ENCODE assay signal across 11 cellular contexts in genomic region chr7:33774762-33775523, GRCh38.
A peak's percentile ranks its signal among the peaks of the same experiment; 100 is the strongest.
DNase-seq lines count a peak whose midpoint lies in the region; ATAC-seq and TF ChIP-seq lines count a peak whose summit lies in the region.
"Had no signal": no experiment of that assay in that cellular context is flagged by ENCODE, and none has a peak within 500 bp of the region (broad histone marks: within the 10 kb centered on the region; RNA-seq: fewer than 3 reads in every experiment).

No MANE protein-coding gene starts in this region.

- no peaks in the 10 kb centered on the region for H3K79me2 ChIP-seq in SK-N-SH (ENCODE audit: insufficient read depth)

- H3K4me3 Mint-ChIP-seq in Caco-2 (ENCODE audit: unreplicated experiment), result no peak overlapping the region
- H3K4me3 Mint-ChIP-seq in activated naive CD4-positive, alpha-beta T cell treated with anti-CD3 and anti-CD28 coated beads for 36 hours, result no peak overlapping the region
- H3K4me3 Mint-ChIP-seq: central memory CD8-positive, alpha-beta T cell had no signal

- H3K9me3 Mint-ChIP-seq in Caco-2 (ENCODE audit: unreplicated experiment), result no peaks in the 10 kb centered on the region
- H3K9me3 Mint-ChIP-seq in activated naive CD4-positive, alpha-beta T cell treated with anti-CD3 and anti-CD28 coated beads for 36 hours, result no peaks in the 10 kb centered on the region
- H3K9me3 Mint-ChIP-seq: central memory CD8-positive, alpha-beta T cell had no signal

- H3K27me3 Mint-ChIP-seq in Caco-2 (ENCODE audit: insufficient read depth, unreplicated experiment), result peaks cover 5% of the 10 kb centered on the region
- H3K27me3 Mint-ChIP-seq in activated naive CD4-positive, alpha-beta T cell treated with anti-CD3 and anti-CD28 coated beads for 36 hours (ENCODE audit: low read depth), result no peaks in the 10 kb centered on the region
- H3K27me3 Mint-ChIP-seq: central memory CD8-positive, alpha-beta T cell had no signal

- H3K4me3 ChIP-seq in SK-N-SH (ENCODE audit: low read depth in 2 of 2, low read length in 1 of 2), result no peak overlapping the region
- no peak overlapping the region for H3K4me3 ChIP-seq in choroid plexus epithelial cell (ENCODE audit: low read depth, low read length)
- no peak overlapping the region for H3K4me3 ChIP-seq in uterus
- no peak overlapping the region for H3K4me3 ChIP-seq in Caco-2 (ENCODE audit: low read depth, low read length)
- H3K4me3 ChIP-seq: upper lobe of left lung had no signal

- H3K4me1 Mint-ChIP-seq in Caco-2 (ENCODE audit: low read depth, unreplicated experiment), result peaks cover 13% of the 10 kb centered on the region
- peaks cover 4% of the 10 kb centered on the region for H3K4me1 Mint-ChIP-seq in activated naive CD4-positive, alpha-beta T cell treated with anti-CD3 and anti-CD28 coated beads for 36 hours (ENCODE audit: low read depth)
- H3K4me1 Mint-ChIP-seq: central memory CD8-positive, alpha-beta T cell had no signal

- H3K9me3 ChIP-seq in SK-N-SH (no peaks in the 10 kb centered on the region), uterus (no peaks in the 10 kb centered on the region), Caco-2 (no peaks in the 10 kb centered on the region)
- H3K9me3 ChIP-seq: upper lobe of left lung had no signal

- H3K27ac ChIP-seq in SK-N-SH (ENCODE audit: low read depth in 2 of 2, low read length in 1 of 2) (no peak overlapping the region), uterus (peak overlapping the region in 1 of 2 donors; percentile 31)
- H3K27ac ChIP-seq: upper lobe of left lung had no signal

- H3K4me2 ChIP-seq in SK-N-SH, result no peak overlapping the region

- WGBS in SK-N-SH (ENCODE audit: low lambda C conversion rate), result 49% methylated on average over 6 of the region's 6 CpGs

- H3K36me3 ChIP-seq in SK-N-SH (replicated peaks in 1 of 2; ENCODE audit: control insufficient read depth in 1 of 2, insufficient read depth in 2 of 2, low read length in 1 of 2) (no peaks in the 10 kb centered on the region), uterus (no peaks in the 10 kb centered on the region), Caco-2 (ENCODE audit: control insufficient read depth, insufficient read depth, low read length) (no peaks in the 10 kb centered on the region)
- H3K36me3 ChIP-seq: upper lobe of left lung had no signal

- no peaks in the 10 kb centered on the region for H3K9me2 ChIP-seq in SK-N-SH

- TF ChIP-seq POLR2A in uterus (IDR thresholded peaks at IDR 0.05), result no peak

- no peak for TF ChIP-seq RAD21 in SK-N-SH (IDR thresholded peaks at IDR 0.05; ENCODE audit: low read length)

- no peak overlapping the region for H3K9ac ChIP-seq in SK-N-SH

- no peak for TF ChIP-seq CTCF in SK-N-SH (IDR thresholded peaks at IDR 0.05)
- TF ChIP-seq CTCF in choroid plexus epithelial cell (conservative IDR thresholded peaks at IDR 0.05; ENCODE audit: low read depth, low read length), result no peak
- no peak for TF ChIP-seq CTCF in uterus (IDR thresholded peaks at IDR 0.05)
- no peak for TF ChIP-seq CTCF in Caco-2 (IDR thresholded peaks at IDR 0.05; ENCODE audit: insufficient read depth in 1 of 2, low read depth in 1 of 2, low read length in 1 of 2, severe bottlenecking in 1 of 2, unreplicated experiment in 1 of 2)

- DNase-seq in SK-N-SH, result no peak
- DNase-seq in choroid plexus epithelial cell (ENCODE audit: low read depth), result peak; percentile 98
- DNase-seq in kidney tubule cell (ENCODE audit: low spot score), result peak; percentile 53
- DNase-seq in uterus, result peak; percentile 66 to 74
- no peak for DNase-seq in Caco-2
- no peak for DNase-seq in activated naive CD4-positive, alpha-beta T cell treated with anti-CD3 and anti-CD28 coated beads for 36 hours
- DNase-seq: H7 had no signal

- intact Hi-C loops in uterus (cut with DNase I; ENCODE audit: low total_unique reads) (no loop called here), Caco-2 (cut with micrococcal nuclease; ENCODE audit: unreplicated experiment) (no loop called here)
- intact Hi-C loops in activated naive CD4-positive, alpha-beta T cell treated with anti-CD3 and anti-CD28 coated beads for 36 hours (cut with micrococcal nuclease), result no loop called here

- CTCF ChIA-PET in SK-N-SH (lab: Yijun Ruan, JAX) (interaction anchor here (1.3 to 1.7 kb wide), 2 partner anchors 121 to 532 kb away, joined by 3 to 4 read pairs; no protein-coding TSS in a partner anchor), Caco-2 (lab: Charles Lee) (no interaction called here)
- CTCF ChIA-PET in activated naive CD4-positive, alpha-beta T cell treated with anti-CD3 and anti-CD28 coated beads for 36 hours (lab: Charles Lee), result interaction anchor here (1.8 kb wide), 1 partner anchor 16 kb away, joined by 6 read pairs; no protein-coding TSS in a partner anchor

- TF ChIP-seq EP300 in SK-N-SH (IDR thresholded peaks at IDR 0.05; ENCODE audit: borderline replicate concordance in 1 of 2, low read depth in 1 of 2, low read length in 1 of 2), result no peak

- ATAC-seq in SK-N-SH treated with all-trans-retinoic acid at 6 μM for 48 hours (0 out of 3 replicates have a peak, but pooled peaks have one; percentile 28), HG03095 (IDR thresholded peaks at IDR 0.05; ENCODE audit: unreplicated experiment) (no peak)

- H3K36me3 Mint-ChIP-seq in Caco-2 (ENCODE audit: insufficient read depth, unreplicated experiment), result peaks cover 4% of the 10 kb centered on the region
- H3K36me3 Mint-ChIP-seq in activated naive CD4-positive, alpha-beta T cell treated with anti-CD3 and anti-CD28 coated beads for 36 hours (ENCODE audit: low read depth), result no peaks in the 10 kb centered on the region

- no peaks in the 10 kb centered on the region for H3K27me3 ChIP-seq in SK-N-SH (ENCODE audit: insufficient read depth)
- no peaks in the 10 kb centered on the region for H3K27me3 ChIP-seq in uterus
- no peaks in the 10 kb centered on the region for H3K27me3 ChIP-seq in Caco-2 (replicated peaks; ENCODE audit: control insufficient read depth, insufficient read depth, low read length)
- H3K27me3 ChIP-seq: upper lobe of left lung had no signal

- no peak overlapping the region for H3K27ac Mint-ChIP-seq in Caco-2 (ENCODE audit: unreplicated experiment)
- no peak overlapping the region for H3K27ac Mint-ChIP-seq in activated naive CD4-positive, alpha-beta T cell treated with anti-CD3 and anti-CD28 coated beads for 36 hours

- H3K4me1 ChIP-seq in SK-N-SH (ENCODE audit: control insufficient read depth in 1 of 2, insufficient read depth in 2 of 2, low read depth in 1 of 2, low read length in 1 of 2) (no peaks in the 10 kb centered on the region; a peak in 1 of 4 replicates), uterus (no peaks in the 10 kb centered on the region), Caco-2 (no peaks in the 10 kb centered on the region)

- no peaks in the 10 kb centered on the region for H3F3A ChIP-seq in SK-N-SH (replicated peaks; ENCODE audit: insufficient read depth)

- no peak overlapping the region for H2AFZ ChIP-seq in SK-N-SH (ENCODE audit: low read depth)

- no TSS peak for BruUV-seq in Caco-2 (replicated peaks; lab: Mats Ljungman, UMichigan)

- POLR2A ChIA-PET in SK-N-SH (lab: Yijun Ruan, JAX), result no interaction called here
- POLR2A ChIA-PET in Caco-2 (lab: Charles Lee), result no interaction called here

- H4K20me1 ChIP-seq in SK-N-SH (ENCODE audit: insufficient read depth), result no peaks in the 10 kb centered on the region

TF ChIP-seq in SK-N-SH treated with all-trans-retinoic acid at 6 μM for 48 hours, 23 proteins besides CTCF, POLR2A, EP300 and RAD21:
- TF ChIP-seq, protein P1, sequence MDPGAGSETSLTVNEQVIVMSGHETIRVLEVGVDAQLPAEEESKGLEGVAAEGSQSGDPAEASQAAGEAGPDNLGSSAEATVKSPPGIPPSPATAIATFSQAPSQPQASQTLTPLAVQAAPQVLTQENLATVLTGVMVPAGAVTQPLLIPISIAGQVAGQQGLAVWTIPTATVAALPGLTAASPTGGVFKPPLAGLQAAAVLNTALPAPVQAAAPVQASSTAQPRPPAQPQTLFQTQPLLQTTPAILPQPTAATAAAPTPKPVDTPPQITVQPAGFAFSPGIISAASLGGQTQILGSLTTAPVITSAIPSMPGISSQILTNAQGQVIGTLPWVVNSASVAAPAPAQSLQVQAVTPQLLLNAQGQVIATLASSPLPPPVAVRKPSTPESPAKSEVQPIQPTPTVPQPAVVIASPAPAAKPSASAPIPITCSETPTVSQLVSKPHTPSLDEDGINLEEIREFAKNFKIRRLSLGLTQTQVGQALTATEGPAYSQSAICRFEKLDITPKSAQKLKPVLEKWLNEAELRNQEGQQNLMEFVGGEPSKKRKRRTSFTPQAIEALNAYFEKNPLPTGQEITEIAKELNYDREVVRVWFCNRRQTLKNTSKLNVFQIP (CRISPR knock-in tag; IDR thresholded peaks at IDR 0.05; ENCODE audit: borderline replicate concordance, low read depth), result no peak
- TF ChIP-seq ARNTL (CRISPR knock-in tag; IDR thresholded peaks at IDR 0.05; ENCODE audit: borderline replicate concordance, low read depth) (no peak), GLIS3 (CRISPR knock-in tag; IDR thresholded peaks at IDR 0.05) (no peak), ISL1 (CRISPR knock-in tag; IDR thresholded peaks at IDR 0.05) (no peak), CSDC2 (CRISPR knock-in tag; IDR thresholded peaks at IDR 0.05) (no peak), ZFP3 (CRISPR knock-in tag; IDR thresholded peaks at IDR 0.05) (no peak), ZNF70 (CRISPR knock-in tag; IDR thresholded peaks at IDR 0.05) (no peak)

TF ChIP-seq in SK-N-SH, 30 proteins besides CTCF, POLR2A, EP300 and RAD21 (continues in another document):
- TF ChIP-seq SMC3 (IDR thresholded peaks at IDR 0.05; ENCODE audit: low read depth, low read length) (no peak), NFIC (IDR thresholded peaks at IDR 0.05; ENCODE audit: borderline replicate concordance) (no peak), FOXJ3 (CRISPR knock-in tag; IDR thresholded peaks at IDR 0.05) (no peak), RXRA (IDR thresholded peaks at IDR 0.05; ENCODE audit: borderline replicate concordance, low read depth) (no peak), GABPA (IDR thresholded peaks at IDR 0.05; ENCODE audit: low read depth) (no peak)
- TF ChIP-seq, protein P2, sequence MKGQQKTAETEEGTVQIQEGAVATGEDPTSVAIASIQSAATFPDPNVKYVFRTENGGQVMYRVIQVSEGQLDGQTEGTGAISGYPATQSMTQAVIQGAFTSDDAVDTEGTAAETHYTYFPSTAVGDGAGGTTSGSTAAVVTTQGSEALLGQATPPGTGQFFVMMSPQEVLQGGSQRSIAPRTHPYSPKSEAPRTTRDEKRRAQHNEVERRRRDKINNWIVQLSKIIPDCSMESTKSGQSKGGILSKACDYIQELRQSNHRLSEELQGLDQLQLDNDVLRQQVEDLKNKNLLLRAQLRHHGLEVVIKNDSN (IDR thresholded peaks at IDR 0.05; ENCODE audit: borderline replicate concordance, low read depth), result no peak

Comparison
In these comparisons a context has a peak if more than half of its experiments do, and no peak if none do; other contexts are left out.
1. DNase-seq: peak in choroid plexus epithelial cell (single experiment), kidney tubule cell (single experiment) and uterus (2 of 2); none in SK-N-SH (single experiment), Caco-2 (0 of 2) and activated naive CD4-positive, alpha-beta T cell treated with anti-CD3 and anti-CD28 coated beads for 36 hours (single experiment).